In the genomic region with DNA sequence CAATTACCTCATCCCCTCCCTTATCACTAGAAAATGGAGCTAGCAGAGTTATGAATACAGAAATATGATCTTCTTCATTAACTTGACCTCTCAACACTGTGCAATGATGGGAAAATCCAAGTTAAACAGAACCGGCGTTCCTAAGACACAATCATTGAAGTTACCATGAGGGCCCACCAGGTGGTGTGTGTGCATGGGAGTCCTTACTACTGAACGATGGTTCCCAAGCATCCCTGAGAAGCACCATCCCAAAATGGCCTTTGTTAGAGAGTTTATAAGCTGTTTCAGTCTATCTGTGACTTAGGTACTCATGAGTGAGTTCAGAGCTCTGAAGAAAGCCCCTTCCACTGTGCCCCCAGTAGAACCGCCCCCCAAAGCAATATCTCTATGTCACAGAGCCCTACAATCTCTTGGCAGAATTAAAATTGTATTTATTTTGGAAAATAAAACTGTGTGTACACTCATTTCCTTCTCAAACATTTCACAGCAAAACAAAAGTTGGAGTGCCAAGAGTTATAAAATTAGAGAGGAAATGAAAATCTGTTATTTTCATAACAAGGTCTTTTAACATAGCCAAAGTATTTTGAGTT, we compare ENCODE assay signal across 1 cellular context.
TF ChIP-seq lines count a peak whose summit lies in the region.

No MANE protein-coding gene starts in this region.

TF ChIP-seq in GM23338, 12 proteins besides CTCF, POLR2A, EP300 and RAD21 (continued from another document):
- TF ChIP-seq, protein P1, sequence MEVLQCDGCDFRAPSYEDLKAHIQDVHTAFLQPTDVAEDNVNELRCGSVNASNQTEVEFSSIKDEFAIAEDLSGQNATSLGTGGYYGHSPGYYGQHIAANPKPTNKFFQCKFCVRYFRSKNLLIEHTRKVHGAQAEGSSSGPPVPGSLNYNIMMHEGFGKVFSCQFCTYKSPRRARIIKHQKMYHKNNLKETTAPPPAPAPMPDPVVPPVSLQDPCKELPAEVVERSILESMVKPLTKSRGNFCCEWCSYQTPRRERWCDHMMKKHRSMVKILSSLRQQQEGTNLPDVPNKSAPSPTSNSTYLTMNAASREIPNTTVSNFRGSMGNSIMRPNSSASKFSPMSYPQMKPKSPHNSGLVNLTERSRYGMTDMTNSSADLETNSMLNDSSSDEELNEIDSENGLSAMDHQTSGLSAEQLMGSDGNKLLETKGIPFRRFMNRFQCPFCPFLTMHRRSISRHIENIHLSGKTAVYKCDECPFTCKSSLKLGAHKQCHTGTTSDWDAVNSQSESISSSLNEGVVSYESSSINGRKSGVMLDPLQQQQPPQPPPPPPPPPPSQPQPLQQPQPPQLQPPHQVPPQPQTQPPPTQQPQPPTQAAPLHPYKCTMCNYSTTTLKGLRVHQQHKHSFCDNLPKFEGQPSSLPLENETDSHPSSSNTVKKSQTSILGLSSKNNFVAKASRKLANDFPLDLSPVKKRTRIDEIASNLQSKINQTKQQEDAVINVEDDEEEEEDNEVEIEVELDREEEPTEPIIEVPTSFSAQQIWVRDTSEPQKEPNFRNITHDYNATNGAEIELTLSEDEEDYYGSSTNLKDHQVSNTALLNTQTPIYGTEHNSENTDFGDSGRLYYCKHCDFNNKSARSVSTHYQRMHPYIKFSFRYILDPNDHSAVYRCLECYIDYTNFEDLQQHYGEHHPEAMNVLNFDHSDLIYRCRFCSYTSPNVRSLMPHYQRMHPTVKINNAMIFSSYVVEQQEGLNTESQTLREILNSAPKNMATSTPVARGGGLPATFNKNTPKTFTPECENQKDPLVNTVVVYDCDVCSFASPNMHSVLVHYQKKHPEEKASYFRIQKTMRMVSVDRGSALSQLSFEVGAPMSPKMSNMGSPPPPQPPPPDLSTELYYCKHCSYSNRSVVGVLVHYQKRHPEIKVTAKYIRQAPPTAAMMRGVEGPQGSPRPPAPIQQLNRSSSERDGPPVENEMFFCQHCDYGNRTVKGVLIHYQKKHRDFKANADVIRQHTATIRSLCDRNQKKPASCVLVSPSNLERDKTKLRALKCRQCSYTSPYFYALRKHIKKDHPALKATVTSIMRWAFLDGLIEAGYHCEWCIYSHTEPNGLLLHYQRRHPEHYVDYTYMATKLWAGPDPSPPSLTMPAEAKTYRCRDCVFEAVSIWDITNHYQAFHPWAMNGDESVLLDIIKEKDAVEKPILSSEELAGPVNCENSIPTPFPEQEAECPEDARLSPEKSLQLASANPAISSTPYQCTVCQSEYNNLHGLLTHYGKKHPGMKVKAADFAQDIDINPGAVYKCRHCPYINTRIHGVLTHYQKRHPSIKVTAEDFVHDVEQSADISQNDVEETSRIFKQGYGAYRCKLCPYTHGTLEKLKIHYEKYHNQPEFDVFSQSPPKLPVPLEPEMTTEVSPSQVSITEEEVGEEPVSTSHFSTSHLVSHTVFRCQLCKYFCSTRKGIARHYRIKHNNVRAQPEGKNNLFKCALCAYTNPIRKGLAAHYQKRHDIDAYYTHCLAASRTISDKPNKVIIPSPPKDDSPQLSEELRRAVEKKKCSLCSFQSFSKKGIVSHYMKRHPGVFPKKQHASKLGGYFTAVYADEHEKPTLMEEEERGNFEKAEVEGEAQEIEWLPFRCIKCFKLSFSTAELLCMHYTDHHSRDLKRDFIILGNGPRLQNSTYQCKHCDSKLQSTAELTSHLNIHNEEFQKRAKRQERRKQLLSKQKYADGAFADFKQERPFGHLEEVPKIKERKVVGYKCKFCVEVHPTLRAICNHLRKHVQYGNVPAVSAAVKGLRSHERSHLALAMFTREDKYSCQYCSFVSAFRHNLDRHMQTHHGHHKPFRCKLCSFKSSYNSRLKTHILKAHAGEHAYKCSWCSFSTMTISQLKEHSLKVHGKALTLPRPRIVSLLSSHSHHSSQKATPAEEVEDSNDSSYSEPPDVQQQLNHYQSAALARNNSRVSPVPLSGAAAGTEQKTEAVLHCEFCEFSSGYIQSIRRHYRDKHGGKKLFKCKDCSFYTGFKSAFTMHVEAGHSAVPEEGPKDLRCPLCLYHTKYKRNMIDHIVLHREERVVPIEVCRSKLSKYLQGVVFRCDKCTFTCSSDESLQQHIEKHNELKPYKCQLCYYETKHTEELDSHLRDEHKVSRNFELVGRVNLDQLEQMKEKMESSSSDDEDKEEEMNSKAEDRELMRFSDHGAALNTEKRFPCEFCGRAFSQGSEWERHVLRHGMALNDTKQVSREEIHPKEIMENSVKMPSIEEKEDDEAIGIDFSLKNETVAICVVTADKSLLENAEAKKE (CRISPR knock-in tag; IDR thresholded peaks at IDR 0.05): no peak
- no peak for TF ChIP-seq CREB1 (CRISPR knock-in tag; IDR thresholded peaks at IDR 0.05; ENCODE audit: low read depth)
TF ChIP-seq in GM23338: peak in this region for 0.
